Comparison of ENCODE assay signal across 17 cellular contexts in genomic region chr17:37598145-37598544, GRCh38.
"Had no signal": no experiment of that assay in that cellular context is flagged by ENCODE, and none has a peak within 500 bp of the region (broad histone marks: within the 10 kb centered on the region; RNA-seq: fewer than 3 reads in every experiment).

No MANE protein-coding gene starts in this region.

- H3K9me3 ChIP-seq: ascending aorta, breast epithelium, gastrocnemius medialis, heart right ventricle, testis, upper lobe of left lung had no signal

- H3K27ac ChIP-seq: ascending aorta, breast epithelium, gastrocnemius medialis, heart right ventricle, skin epidermis, testis, upper lobe of left lung had no signal

- H3K4me3 Mint-ChIP-seq: activated B cell treated with CpG ODN at 0.5 μM for 24 hours; activated CD4-positive, alpha-beta T cell treated with anti-CD3 and anti-CD28 coated beads, Interleukin-2, amount 10 ng/mL, durations not matched to agents 24 days and 14 days; endodermal cell; stimulated activated naive CD8-positive, alpha-beta T cell treated with anti-CD3 and anti-CD28 coated beads, Interleukin-15, amount 100 ng/mL, for 72 hours had no signal

- DNase-seq: activated B cell treated with CpG ODN at 0.5 μM for 24 hours; activated CD4-positive, alpha-beta T cell treated with anti-CD3 and anti-CD28 coated beads, Interleukin-2, amount 10 ng/mL, durations not matched to agents 24 days and 14 days; endodermal cell; gastrocnemius medialis; heart right ventricle; left cardiac atrium; nucleus accumbens; posterior cingulate gyrus; stimulated activated CD4-positive, alpha-beta T cell treated with anti-CD3 and anti-CD28 coated beads, Interleukin-15, amount 100 ng/mL, for 24 hours; stimulated activated CD4-positive, alpha-beta T cell treated with anti-CD3 and anti-CD28 coated beads, Interleukin-4, amount 100 ng/mL, for 24 hours; stimulated activated CD8-positive, alpha-beta memory T cell treated with anti-CD3 and anti-CD28 coated beads, Interleukin-4, amount 100 ng/mL, for 48 hours; stimulated activated naive CD8-positive, alpha-beta T cell treated with anti-CD3 and anti-CD28 coated beads, Interleukin-15, amount 100 ng/mL, for 72 hours; testis; upper lobe of left lung had no signal

- H3K36me3 ChIP-seq: breast epithelium had no signal

- H3K27me3 Mint-ChIP-seq: activated B cell treated with CpG ODN at 0.5 μM for 24 hours; activated CD4-positive, alpha-beta T cell treated with anti-CD3 and anti-CD28 coated beads, Interleukin-2, amount 10 ng/mL, durations not matched to agents 24 days and 14 days; stimulated activated naive CD8-positive, alpha-beta T cell treated with anti-CD3 and anti-CD28 coated beads, Interleukin-15, amount 100 ng/mL, for 72 hours had no signal

- H3K9me3 Mint-ChIP-seq: activated B cell treated with CpG ODN at 0.5 μM for 24 hours; activated CD4-positive, alpha-beta T cell treated with anti-CD3 and anti-CD28 coated beads, Interleukin-2, amount 10 ng/mL, durations not matched to agents 24 days and 14 days; endodermal cell; stimulated activated naive CD8-positive, alpha-beta T cell treated with anti-CD3 and anti-CD28 coated beads, Interleukin-15, amount 100 ng/mL, for 72 hours had no signal

- H3K4me1 ChIP-seq: ascending aorta, breast epithelium, gastrocnemius medialis, testis had no signal

- H3K27ac Mint-ChIP-seq: activated B cell treated with CpG ODN at 0.5 μM for 24 hours; activated CD4-positive, alpha-beta T cell treated with anti-CD3 and anti-CD28 coated beads, Interleukin-2, amount 10 ng/mL, durations not matched to agents 24 days and 14 days; endodermal cell; stimulated activated naive CD8-positive, alpha-beta T cell treated with anti-CD3 and anti-CD28 coated beads, Interleukin-15, amount 100 ng/mL, for 72 hours had no signal

- H3K27me3 ChIP-seq: ascending aorta, breast epithelium, gastrocnemius medialis, heart right ventricle, testis, upper lobe of left lung had no signal

- H3K4me3 ChIP-seq: ascending aorta, breast epithelium, gastrocnemius medialis, heart right ventricle, skin epidermis, testis, upper lobe of left lung had no signal

- H3K4me1 Mint-ChIP-seq: endodermal cell had no signal

- ATAC-seq: gastrocnemius medialis; left cardiac atrium; stimulated activated naive CD8-positive, alpha-beta T cell treated with anti-CD3 and anti-CD28 coated beads, Interleukin-15, amount 100 ng/mL, for 72 hours had no signal
